ENCODE assay signal across 15 cellular contexts in the genomic region with DNA sequence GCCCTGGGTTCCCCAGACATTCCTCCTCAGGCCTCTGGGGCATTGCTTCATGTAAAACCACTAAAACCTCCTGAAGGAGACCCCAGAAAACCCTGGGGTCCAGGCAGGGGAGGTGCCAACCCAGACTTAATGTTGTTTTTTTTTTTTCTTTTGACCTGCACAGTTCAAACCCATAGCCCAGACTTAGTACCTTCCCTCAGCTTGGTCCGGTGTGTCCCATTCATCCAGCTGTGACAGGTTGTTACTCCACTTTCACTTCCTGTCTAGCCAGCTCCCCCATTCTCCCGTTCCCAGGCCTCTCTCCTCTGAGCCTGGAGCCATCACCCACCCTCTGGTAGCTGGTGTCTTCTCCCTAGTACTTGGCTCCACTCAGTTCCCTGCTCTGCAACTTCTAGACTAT. TPM values are rescaled to one million over a fixed set of nuclear protein-coding genes. Genes with fewer than 3 reads are reported as not detected.
DNase-seq lines count a peak whose midpoint lies in the region; ATAC-seq, FAIRE-seq and TF ChIP-seq lines count a peak whose summit lies in the region.
"Had no signal": no experiment of that assay in that cellular context is flagged by ENCODE, and none has a peak within 500 bp of the region (broad histone marks: within the 10 kb centered on the region; RNA-seq: fewer than 3 reads in every experiment).

No MANE protein-coding gene starts in this region.

- peaks cover 41% of the 10 kb centered on the region; the same call in 1 of the 2 replicates for H3F3A ChIP-seq in PC-9 (ENCODE audit: insufficient read depth, low read depth)

- H3K27ac ChIP-seq in PC-9 (peak overlapping the region; percentile 80), parathyroid adenoma (no peak overlapping the region)
- H3K27ac ChIP-seq: SJCRH30 had no signal

- CTCF ChIA-PET in PC-9 (lab: Charles Lee), result interaction anchor here (2.4 kb wide), 1 partner anchor 20 kb away, joined by 7 read pairs; the partner anchor contains the start of gene MRPL58

- no peak for DNase-seq in GM12891 (ENCODE audit: insufficient read length, low spot score)
- peak in 1 of 2 experiments; percentile 31 for DNase-seq in PC-9
- no peak for DNase-seq in frontal cortex (ENCODE audit: low spot score in 2 of 2)
- no peak for DNase-seq in epidermal melanocyte (ENCODE audit: insufficient read length, low spot score)
- no peak for DNase-seq in NCI-H2171 (lab: John Stamatoyannopoulos, UW)
- no peak for DNase-seq in activated naive CD4-positive, alpha-beta T cell treated with anti-CD3 and anti-CD28 coated beads, Interleukin-2, amount 50 U/mL, for 16 hours
- DNase-seq: activated CD4-positive, alpha-beta T cell treated with anti-CD3 and anti-CD28 coated beads for 48 hours; anterior cingulate cortex; NCI-H1048; SJCRH30; stimulated activated naive CD4-positive, alpha-beta T cell; T-helper 9 cell had no signal

- no TSS peak for BruUV-seq in PC-9 (replicated peaks; lab: Mats Ljungman, UMichigan)

- no peaks in the 10 kb centered on the region for H3K9me2 ChIP-seq in PC-9 (ENCODE audit: insufficient read depth)

- no peaks in the 10 kb centered on the region for H3K36me3 ChIP-seq in PC-9 (ENCODE audit: low read depth)
- no peaks in the 10 kb centered on the region for H3K36me3 ChIP-seq in parathyroid adenoma (ENCODE audit: control insufficient read depth, insufficient read depth, low read length)
- H3K36me3 ChIP-seq: SJCRH30 had no signal

- H3K4me3 ChIP-seq in PC-9 (no peak overlapping the region), parathyroid adenoma (ENCODE audit: low read depth, low read length) (no peak overlapping the region)
- H3K4me3 ChIP-seq: SJCRH30 had no signal

- no peaks in the 10 kb centered on the region for H3K79me2 ChIP-seq in PC-9 (ENCODE audit: low read depth)
- peaks cover 1% of the 10 kb centered on the region for H3K79me2 ChIP-seq in parathyroid adenoma

- H3K4me2 ChIP-seq in PC-9 (peak overlapping the region; percentile 64), parathyroid adenoma (ENCODE audit: low read length) (peak overlapping the region; percentile 39)

- peak; percentile 7 for ATAC-seq in esophagus mucosa

- FAIRE-seq in GM12891 (lab: Jason Lieb, UNC), result no peak
- no peak for FAIRE-seq in frontal cortex (lab: Jason Lieb, UNC)

- no peak overlapping the region for H3K9ac ChIP-seq in parathyroid adenoma

- intact Hi-C loops in PC-9 (cut with micrococcal nuclease; ENCODE audit: unreplicated experiment), result loop anchor here (2.0 kb wide), 1 partner anchor 17 kb away; no protein-coding TSS in a partner anchor

- H3K9me3 ChIP-seq in PC-9 (ENCODE audit: insufficient read depth, low read depth), result no peaks in the 10 kb centered on the region
- no peaks in the 10 kb centered on the region for H3K9me3 ChIP-seq in parathyroid adenoma (ENCODE audit: control insufficient read depth, low read length)
- H3K9me3 ChIP-seq: SJCRH30 had no signal

- H4K20me1 ChIP-seq in PC-9 (ENCODE audit: insufficient read depth), result no peaks in the 10 kb centered on the region

- no peak overlapping the region for H2AFZ ChIP-seq in PC-9
- no peak overlapping the region for H2AFZ ChIP-seq in parathyroid adenoma

- H3K27me3 ChIP-seq in PC-9 (ENCODE audit: insufficient read depth, low read depth), result no peaks in the 10 kb centered on the region
- H3K27me3 ChIP-seq in parathyroid adenoma (ENCODE audit: control insufficient read depth, insufficient read depth, low read length), result no peaks in the 10 kb centered on the region
- H3K27me3 ChIP-seq: SJCRH30 had no signal

- peaks cover 44% of the 10 kb centered on the region for H3K4me1 ChIP-seq in PC-9 (replicated peaks; ENCODE audit: insufficient read depth)
- peaks cover 8% of the 10 kb centered on the region for H3K4me1 ChIP-seq in parathyroid adenoma
- H3K4me1 ChIP-seq: SJCRH30 had no signal

- no peak for TF ChIP-seq POLR2A in GM12891 (IDR thresholded peaks at IDR 0.05; ENCODE audit: low read depth, low read length)

- POLR2A ChIA-PET in PC-9 (lab: Charles Lee; ENCODE audit: unreplicated experiment), result interaction anchor here (0.5 to 1.3 kb wide), 4 partner anchors 9 to 119 kb away, joined by 3 to 8 read pairs (median 7); partner anchors contain the start of genes FDXR and MRPL58

- no peak for TF ChIP-seq CTCF in PC-9 (conservative IDR thresholded peaks at IDR 0.05)
- no peak for TF ChIP-seq CTCF in parathyroid adenoma (IDR thresholded peaks at IDR 0.05)

TF ChIP-seq in GM12891, 5 proteins besides CTCF, POLR2A, EP300 and RAD21:
- TF ChIP-seq SPI1 (IDR thresholded peaks at IDR 0.05; ENCODE audit: low read depth, low read length) (peak; percentile 40), TAF1 (IDR thresholded peaks at IDR 0.05; ENCODE audit: low read depth, low read length) (no peak), PAX5 (IDR thresholded peaks at IDR 0.05; ENCODE audit: insufficient read depth, low read length, severe bottlenecking) (no peak), POU2F2 (IDR thresholded peaks at IDR 0.05; ENCODE audit: low read depth, low read length) (no peak)

RNA-seq across cellular contexts. Expression of gene CDR2L, which starts 4.8 kb away (rescaled TPM):
- polyA plus RNA-seq in GM12891 (2012; ENCODE audit: low read depth, missing spikeins), result 0.04 TPM
- total RNA-seq in PC-9 (2021) (15.1 and 22.8 TPM in 2 replicates), esophagus mucosa (2.7 TPM), frontal cortex (3.3 TPM)
- total RNA-seq: B cell had no signal

RNA-seq across cellular contexts. Expression of gene HID1, which starts 19.7 kb away (rescaled TPM):
- polyA plus RNA-seq in GM12891 (2012; ENCODE audit: low read depth, missing spikeins), result 0.72 TPM
- total RNA-seq in PC-9 (2021), result 32.1 and 49.7 TPM in 2 replicates
- 3.1 TPM for total RNA-seq in esophagus mucosa
- total RNA-seq in frontal cortex, result 17.1 TPM

RNA-seq across cellular contexts. Expression of gene MRPL58, which starts 20.2 kb away (rescaled TPM):
- 38.0 TPM for polyA plus RNA-seq in GM12891 (2012; ENCODE audit: low read depth, missing spikeins)
- 42.8 and 48.4 TPM in 2 replicates for total RNA-seq in PC-9 (2021)
- 47.8 TPM for total RNA-seq in esophagus mucosa
- total RNA-seq in frontal cortex, result 12.6 TPM

RNA-seq across cellular contexts. Expression of gene ATP5PD, which starts 54.5 kb away (rescaled TPM):
- polyA plus RNA-seq in GM12891 (2012; ENCODE audit: low read depth, missing spikeins), result 425 TPM
- total RNA-seq in PC-9 (2021) (306 and 336 TPM in 2 replicates), esophagus mucosa (314 TPM), frontal cortex (106 TPM)

RNA-seq across cellular contexts. Expression of gene KCTD2, which starts 54.8 kb away (rescaled TPM):
- polyA plus RNA-seq in GM12891 (2012; ENCODE audit: low read depth, missing spikeins), result 11.3 TPM
- total RNA-seq in PC-9 (2021) (18.4 and 18.6 TPM in 2 replicates), esophagus mucosa (13.2 TPM), frontal cortex (28.9 TPM)
